Comparison of ENCODE assay signal across 8 cellular contexts in the genomic region with DNA sequence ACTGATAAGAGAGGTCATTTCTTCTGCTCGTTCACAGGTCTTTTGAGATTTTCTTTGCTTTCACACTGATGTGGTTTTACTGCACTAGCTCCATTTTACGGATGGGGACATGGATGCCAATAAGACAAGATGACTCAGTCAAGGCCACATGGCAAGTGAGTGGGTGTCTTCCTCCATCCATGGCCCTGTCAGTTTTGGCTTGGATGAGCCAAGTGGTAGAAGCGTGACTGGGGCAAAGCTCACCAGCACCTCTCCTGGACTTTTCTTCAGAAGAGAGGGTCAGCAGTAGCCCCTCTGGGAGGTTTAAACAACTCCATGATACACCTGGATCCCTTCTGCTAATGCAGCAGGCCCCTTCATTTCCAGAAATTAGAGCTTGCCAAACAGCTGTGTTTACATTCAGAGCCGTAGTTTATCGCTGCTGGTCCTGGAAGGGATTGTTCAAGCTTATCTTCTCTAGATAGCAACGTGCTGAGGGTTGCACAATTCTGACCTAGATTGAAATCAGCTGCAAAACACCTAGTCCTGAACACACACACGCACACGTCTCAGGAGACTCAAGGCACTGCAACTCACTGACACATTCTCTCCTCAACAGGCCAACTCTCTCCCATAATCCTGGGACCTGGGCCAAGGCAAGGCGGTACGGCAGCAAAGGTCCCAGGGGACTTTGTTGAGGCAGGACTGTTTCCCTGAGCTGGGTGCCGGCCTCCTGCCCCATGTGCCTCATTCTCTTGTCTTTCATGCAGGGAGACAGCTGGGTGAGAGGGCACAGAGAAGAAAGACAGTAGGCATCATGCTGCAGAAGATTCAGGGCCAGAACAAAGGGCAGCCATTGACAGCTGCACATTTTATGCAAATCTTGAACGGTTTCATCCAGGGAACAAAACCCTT. TPM values are rescaled to one million over a fixed set of nuclear protein-coding genes. Genes with fewer than 3 reads are reported as not detected.
DNase-seq lines count a peak whose midpoint lies in the region; ATAC-seq and TF ChIP-seq lines count a peak whose summit lies in the region.

No MANE protein-coding gene starts in this region.

- H3K27me3 ChIP-seq in suprapubic skin, result no peaks in the 10 kb centered on the region

- TF ChIP-seq CTCF in LNCaP clone FGC (IDR thresholded peaks at IDR 0.05; ENCODE audit: control insufficient read depth, extremely low read depth, insufficient read depth) (no peak), suprapubic skin (IDR thresholded peaks at IDR 0.05) (no peak)

- H3K9me3 Mint-ChIP-seq in activated T-cell treated with anti-CD3 and anti-CD28 coated beads, Interleukin-2, amount 50 U/mL, for 4 hours, result no peaks in the 10 kb centered on the region
- peaks cover 6% of the 10 kb centered on the region for H3K9me3 Mint-ChIP-seq in activated CD4-positive, alpha-beta memory T cell treated with anti-CD3 and anti-CD28 coated beads, Interleukin-2, amount 10 ng/mL, durations not matched to agents 7 days and 5 days
- no peaks in the 10 kb centered on the region for H3K9me3 Mint-ChIP-seq in immature natural killer cell

- ATAC-seq in activated T-cell treated with anti-CD3 and anti-CD28 coated beads, Interleukin-2, amount 50 U/mL, for 4 hours, result peak; percentile 31 to 49

- H3K4me3 ChIP-seq in LNCaP clone FGC (ENCODE audit: low read depth, low read length) (no peak overlapping the region), suprapubic skin (no peak overlapping the region)

- POLR2A ChIA-PET in activated CD4-positive, alpha-beta memory T cell treated with anti-CD3 and anti-CD28 coated beads, Interleukin-2, amount 10 ng/mL, durations not matched to agents 7 days and 5 days (lab: Charles Lee), result interaction anchor here (0.9 to 5.9 kb wide), 12 partner anchors 9 to 83 kb away, joined by 3 to 98 read pairs (median 14); partner anchors contain the start of genes BBIP1, PDCD4 and SHOC2

- H3K4me3 Mint-ChIP-seq in activated T-cell treated with anti-CD3 and anti-CD28 coated beads, Interleukin-2, amount 50 U/mL, for 4 hours, result no peak overlapping the region
- H3K4me3 Mint-ChIP-seq in activated CD4-positive, alpha-beta memory T cell treated with anti-CD3 and anti-CD28 coated beads, Interleukin-2, amount 10 ng/mL, durations not matched to agents 7 days and 5 days, result peak overlapping the region; percentile 6
- H3K4me3 Mint-ChIP-seq in immature natural killer cell, result peak overlapping the region in 2 of 5 donors; percentile 23 to 45

- H3K9me3 ChIP-seq in suprapubic skin, result no peaks in the 10 kb centered on the region

- no peaks in the 10 kb centered on the region for H3K36me3 Mint-ChIP-seq in activated T-cell treated with anti-CD3 and anti-CD28 coated beads, Interleukin-2, amount 50 U/mL, for 4 hours (ENCODE audit: insufficient read depth)
- peaks cover 8% of the 10 kb centered on the region for H3K36me3 Mint-ChIP-seq in activated CD4-positive, alpha-beta memory T cell treated with anti-CD3 and anti-CD28 coated beads, Interleukin-2, amount 10 ng/mL, durations not matched to agents 7 days and 5 days (ENCODE audit: low read depth)
- H3K36me3 Mint-ChIP-seq in immature natural killer cell, result no peaks in the 10 kb centered on the region

- TF ChIP-seq EP300 in suprapubic skin (IDR thresholded peaks at IDR 0.05), result no peak

- CTCF ChIA-PET in activated CD4-positive, alpha-beta memory T cell treated with anti-CD3 and anti-CD28 coated beads, Interleukin-2, amount 10 ng/mL, durations not matched to agents 7 days and 5 days (lab: Charles Lee), result interaction anchor here (0.6 to 3.0 kb wide), 11 partner anchors 10 to 61 kb away, joined by 3 to 15 read pairs (median 6); partner anchors contain the start of genes BBIP1 and PDCD4

- 51% methylated on average over 12 of the region's 12 CpGs for WGBS in suprapubic skin

- peaks cover 88% of the 10 kb centered on the region for H3K4me1 Mint-ChIP-seq in activated T-cell treated with anti-CD3 and anti-CD28 coated beads, Interleukin-2, amount 50 U/mL, for 4 hours (ENCODE audit: low read depth)
- H3K4me1 Mint-ChIP-seq in activated CD4-positive, alpha-beta memory T cell treated with anti-CD3 and anti-CD28 coated beads, Interleukin-2, amount 10 ng/mL, durations not matched to agents 7 days and 5 days, result peaks cover 81% of the 10 kb centered on the region
- H3K4me1 Mint-ChIP-seq in immature natural killer cell, result peaks cover 72 to 90% of the 10 kb centered on the region in 2 donors

- H3K27ac Mint-ChIP-seq in activated CD4-positive, alpha-beta memory T cell treated with anti-CD3 and anti-CD28 coated beads, Interleukin-2, amount 10 ng/mL, durations not matched to agents 7 days and 5 days, result peak overlapping the region; percentile 83
- peak overlapping the region; percentile 12 to 90 (median 47) for H3K27ac Mint-ChIP-seq in immature natural killer cell

- peaks cover 66% of the 10 kb centered on the region for H3K4me1 ChIP-seq in suprapubic skin

- no peaks in the 10 kb centered on the region for H3K36me3 ChIP-seq in suprapubic skin

- DNase-seq in activated T-cell treated with anti-CD3 and anti-CD28 coated beads, Interleukin-2, amount 50 U/mL, for 4 hours, result no peak
- DNase-seq in activated T-cell treated with anti-CD3 and anti-CD28 coated beads, Interleukin-2, amount 50 U/mL, for 1 hour, result no peak
- DNase-seq in LNCaP clone FGC (ENCODE audit: low read depth) (peak; percentile 68), immature natural killer cell (no peak), suprapubic skin (ENCODE audit: low spot score in 2 of 2) (no peak), foreskin melanocyte (no peak)
- DNase-seq in activated CD4-positive, alpha-beta memory T cell treated with anti-CD3 and anti-CD28 coated beads, Interleukin-2, amount 10 ng/mL, durations not matched to agents 7 days and 5 days, result peak; percentile 51
- DNase-seq in stimulated activated CD4-positive, alpha-beta T cell treated with anti-CD3 and anti-CD28 coated beads, Interleukin-2, amount 100 ng/mL, for 24 hours, result no peak

- peak overlapping the region; percentile 83 for H3K27ac ChIP-seq in suprapubic skin

- no peaks in the 10 kb centered on the region for H3K27me3 Mint-ChIP-seq in activated T-cell treated with anti-CD3 and anti-CD28 coated beads, Interleukin-2, amount 50 U/mL, for 4 hours (ENCODE audit: low read depth)
- no peaks in the 10 kb centered on the region for H3K27me3 Mint-ChIP-seq in activated CD4-positive, alpha-beta memory T cell treated with anti-CD3 and anti-CD28 coated beads, Interleukin-2, amount 10 ng/mL, durations not matched to agents 7 days and 5 days
- H3K27me3 Mint-ChIP-seq in immature natural killer cell (ENCODE audit: low read depth in 3 of 3), result peaks cover 4% of the 10 kb centered on the region in 3 donors

- TF ChIP-seq POLR2A in suprapubic skin (IDR thresholded peaks at IDR 0.05), result no peak

RNA-seq across cellular contexts. Expression of gene PDCD4, which starts 14.2 kb away (rescaled TPM):
- 10 to 100 TPM; 36.5 to 55.1 (median 41.3) TPM for total RNA-seq in activated T-cell treated with anti-CD3 and anti-CD28 coated beads, Interleukin-2, amount 50 U/mL, for 4 hours
- total RNA-seq in activated CD4-positive, alpha-beta memory T cell treated with anti-CD3 and anti-CD28 coated beads, Interleukin-2, amount 10 ng/mL, durations not matched to agents 7 days and 5 days, result 100 to 1,000 TPM; 105 to 109 TPM
- 100 to 1,000 TPM; 212 to 318 (median 231) TPM for polyA plus RNA-seq in immature natural killer cell
- 100 to 1,000 TPM; 243 to 594 (median 293) TPM for total RNA-seq in suprapubic skin

Comparison
In these comparisons a context has a peak if more than half of its experiments do, and no peak if none do; other contexts are left out.
1. DNase-seq: peak in LNCaP clone FGC (single experiment) and activated CD4-positive, alpha-beta memory T cell treated with anti-CD3 and anti-CD28 coated beads, Interleukin-2, amount 10 ng/mL, durations not matched to agents 7 days and 5 days (single experiment); none in activated T-cell treated with anti-CD3 and anti-CD28 coated beads, Interleukin-2, amount 50 U/mL, for 4 hours (single experiment), activated T-cell treated with anti-CD3 and anti-CD28 coated beads, Interleukin-2, amount 50 U/mL, for 1 hour (single experiment), immature natural killer cell (0 of 3), suprapubic skin (0 of 2), foreskin melanocyte (single experiment) and stimulated activated CD4-positive, alpha-beta T cell treated with anti-CD3 and anti-CD28 coated beads, Interleukin-2, amount 100 ng/mL, for 24 hours (0 of 2).